1 cellular context compared by ENCODE assay signal in genomic region chr2:147844691-147845607, GRCh38.
TF ChIP-seq lines count a peak whose summit lies in the region.

TSS of gene ACVR2A (plus strand) at chr2:147845029. CDS start at chr2:147845153, 124 bp downstream.

TF ChIP-seq in WTC11, 78 proteins besides CTCF, POLR2A, EP300 and RAD21 (continued from another document):
- no peak for TF ChIP-seq HMGXB4 (CRISPR knock-in tag; IDR thresholded peaks at IDR 0.05)
- TF ChIP-seq, protein P1, sequence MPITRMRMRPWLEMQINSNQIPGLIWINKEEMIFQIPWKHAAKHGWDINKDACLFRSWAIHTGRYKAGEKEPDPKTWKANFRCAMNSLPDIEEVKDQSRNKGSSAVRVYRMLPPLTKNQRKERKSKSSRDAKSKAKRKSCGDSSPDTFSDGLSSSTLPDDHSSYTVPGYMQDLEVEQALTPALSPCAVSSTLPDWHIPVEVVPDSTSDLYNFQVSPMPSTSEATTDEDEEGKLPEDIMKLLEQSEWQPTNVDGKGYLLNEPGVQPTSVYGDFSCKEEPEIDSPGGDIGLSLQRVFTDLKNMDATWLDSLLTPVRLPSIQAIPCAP (CRISPR knock-in tag; IDR thresholded peaks at IDR 0.05): no peak
- no peak for TF ChIP-seq TEAD4 (CRISPR knock-in tag; IDR thresholded peaks at IDR 0.05)
TF ChIP-seq in WTC11: peak in this region for 0.
